Comparison of ENCODE assay signal across 16 cellular contexts in the genomic region with DNA sequence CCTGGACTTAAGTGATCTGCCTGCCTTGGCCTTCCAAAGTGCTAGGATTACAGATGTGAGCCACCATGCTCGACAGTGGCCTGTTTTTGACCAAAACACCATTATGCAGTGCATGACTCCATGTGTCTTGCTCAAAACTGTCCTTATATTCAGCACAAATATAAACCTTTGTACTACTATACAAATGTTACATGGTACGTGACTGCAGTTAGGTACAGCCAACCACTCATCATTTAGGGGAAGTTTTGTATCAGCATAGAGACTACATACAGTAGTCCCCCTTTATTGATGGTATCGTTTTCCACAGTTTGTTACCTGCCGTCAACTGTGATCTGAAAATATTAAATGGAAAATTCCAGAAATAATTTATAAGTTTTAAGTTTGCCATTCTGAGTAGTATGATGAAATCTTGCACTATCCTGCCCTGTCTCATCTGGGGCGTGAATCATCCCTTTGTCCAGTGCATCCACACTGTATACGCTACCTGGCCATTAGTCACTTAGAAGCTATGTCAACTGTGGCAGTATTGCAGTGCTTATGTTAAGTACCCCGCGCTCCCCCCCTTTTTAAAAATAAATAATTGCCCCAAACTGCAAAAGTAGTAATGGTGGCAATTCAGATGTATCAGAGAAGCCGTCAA. TPM values are rescaled to one million over a fixed set of nuclear protein-coding genes. Genes with fewer than 3 reads are reported as not detected.
A peak's percentile ranks its signal among the peaks of the same experiment; 100 is the strongest.
DNase-seq lines count a peak whose midpoint lies in the region; ATAC-seq, FAIRE-seq and TF ChIP-seq lines count a peak whose summit lies in the region.
"Had no signal": no experiment of that assay in that cellular context is flagged by ENCODE, and none has a peak within 500 bp of the region (broad histone marks: within the 10 kb centered on the region; RNA-seq: fewer than 3 reads in every experiment).

No MANE protein-coding gene starts in this region.

- no peak for TF ChIP-seq RAD21 in HepG2 (CRISPR knock-in tag; IDR thresholded peaks at IDR 0.05)

- in situ Hi-C loops in HepG2 (cut with HindIII; ENCODE audit: extremely low pct_ligation_motif_present, low pct_unique_long_range_greater_than_20kb), result no loop called here

- H3K4me3 Mint-ChIP-seq in T-helper 17 cell, result no peak overlapping the region
- H3K4me3 Mint-ChIP-seq: CD8-positive, alpha-beta memory T cell had no signal

- no peak; a peak in 1 of 4 replicates for TF ChIP-seq EP300 in HepG2 (IDR thresholded peaks at IDR 0.05; ENCODE audit: low read depth in 2 of 2, low read length in 2 of 2)
- no peak for TF ChIP-seq EP300 in HepG2 (CRISPR knock-in tag; IDR thresholded peaks at IDR 0.05; ENCODE audit: borderline replicate concordance)

- H3K27ac Mint-ChIP-seq in T-helper 17 cell, result peak overlapping the region; percentile 14
- H3K27ac Mint-ChIP-seq: CD8-positive, alpha-beta memory T cell had no signal

- FAIRE-seq in HepG2 (lab: Jason Lieb, UNC), result no peak
- FAIRE-seq in GM12892 (lab: Jason Lieb, UNC), result no peak

- peaks cover 5% of the 10 kb centered on the region for H3K36me3 Mint-ChIP-seq in T-helper 17 cell (ENCODE audit: low read depth)

- H3K4me1 ChIP-seq in HepG2 (ENCODE audit: insufficient read depth, low read length), result peaks cover 5% of the 10 kb centered on the region; the same call in 1 of the 2 replicates
- no peaks in the 10 kb centered on the region for H3K4me1 ChIP-seq in right lobe of liver
- H3K4me1 ChIP-seq in foreskin keratinocyte, result peaks cover 7% of the 10 kb centered on the region
- no peaks in the 10 kb centered on the region for H3K4me1 ChIP-seq in upper lobe of right lung
- H3K4me1 ChIP-seq: ascending aorta had no signal

- H3K36me3 ChIP-seq in HepG2 (replicated peaks in 1 of 2; ENCODE audit: control insufficient read depth in 1 of 2, insufficient read depth in 2 of 2, low read length in 2 of 2) (peaks cover 10 to 60% of the 10 kb centered on the region in 2 experiments), right lobe of liver (peaks cover 0 to 63% (median 19%) of the 10 kb centered on the region in 4 donors), upper lobe of right lung (peaks cover 78% of the 10 kb centered on the region)

- no peak overlapping the region for H3K27ac ChIP-seq in HepG2 (ENCODE audit: extremely low read length, insufficient read depth, low read length)
- no peak overlapping the region for H3K27ac ChIP-seq in right lobe of liver
- peak overlapping the region; percentile 59 for H3K27ac ChIP-seq in foreskin keratinocyte
- no peak overlapping the region for H3K27ac ChIP-seq in upper lobe of right lung
- H3K27ac ChIP-seq: ascending aorta, coronary artery, VCaP had no signal

- H3K4me3 ChIP-seq in HepG2 (replicated peaks in 1 of 3; ENCODE audit: insufficient read depth in 1 of 3, low read depth in 2 of 3, low read length in 3 of 3) (no peak overlapping the region), right lobe of liver (no peak overlapping the region), upper lobe of right lung (no peak overlapping the region)
- H3K4me3 ChIP-seq: ascending aorta, coronary artery, mucosa of descending colon had no signal

- H2AFZ ChIP-seq in HepG2 (ENCODE audit: low read length), result no peak overlapping the region

- no peaks in the 10 kb centered on the region for H4K20me1 ChIP-seq in HepG2 (ENCODE audit: insufficient read depth, low read length)

- H3K27me3 Mint-ChIP-seq in T-helper 17 cell, result no peaks in the 10 kb centered on the region
- H3K27me3 Mint-ChIP-seq: CD8-positive, alpha-beta memory T cell had no signal

- CTCF ChIA-PET in HepG2 (lab: Yijun Ruan, JAX; ENCODE audit: low intra/inter-chr PET ratio, low total read pairs), result no interaction called here

- no peaks in the 10 kb centered on the region for H3K9me3 ChIP-seq in HepG2 (ENCODE audit: low read length)
- H3K9me3 ChIP-seq in right lobe of liver, result no peaks in the 10 kb centered on the region
- no peaks in the 10 kb centered on the region for H3K9me3 ChIP-seq in T-helper 17 cell (ENCODE audit: control insufficient read depth, low read length, poor library complexity, severe bottlenecking)
- H3K9me3 ChIP-seq in upper lobe of right lung, result no peaks in the 10 kb centered on the region
- H3K9me3 ChIP-seq: ascending aorta, mucosa of descending colon had no signal

- H3K27me3 ChIP-seq in HepG2 (ENCODE audit: control insufficient read depth in 1 of 2, insufficient read depth in 2 of 2, low read length in 2 of 2), result no peaks in the 10 kb centered on the region
- H3K27me3 ChIP-seq in right lobe of liver, result no peaks in the 10 kb centered on the region
- no peaks in the 10 kb centered on the region for H3K27me3 ChIP-seq in foreskin keratinocyte
- H3K27me3 ChIP-seq in upper lobe of right lung, result no peaks in the 10 kb centered on the region
- H3K27me3 ChIP-seq: ascending aorta had no signal

- H3K79me2 ChIP-seq in HepG2 (ENCODE audit: insufficient read depth, low read length), result no peaks in the 10 kb centered on the region

- no TSS peak for BruUV-seq in HepG2 (replicated peaks; lab: Mats Ljungman, UMichigan)

- POLR2A ChIA-PET in HepG2 (lab: Yijun Ruan, JAX), result no interaction called here

- peaks cover 5% of the 10 kb centered on the region for H3K4me1 Mint-ChIP-seq in T-helper 17 cell
- H3K4me1 Mint-ChIP-seq: CD8-positive, alpha-beta memory T cell had no signal

- intact Hi-C loops in HepG2 (cut with micrococcal nuclease; ENCODE audit: unreplicated experiment), result no loop called here
- intact Hi-C loops in right lobe of liver (cut with DNase I), result no loop called here
- intact Hi-C loops in upper lobe of right lung (cut with DNase I), result no loop called here

- 0 out of 2 replicates have a peak overlapping the region, but pooled peaks have one; percentile 8 for H3K9ac ChIP-seq in HepG2 (ENCODE audit: insufficient read depth, low read depth, low read length)

- TF ChIP-seq POLR2A in HepG2 (IDR thresholded peaks at IDR 0.05; ENCODE audit: insufficient read depth in 1 of 2, low read depth in 2 of 2, low read length in 2 of 2), result no peak
- TF ChIP-seq POLR2A in right lobe of liver (IDR thresholded peaks at IDR 0.05), result no peak
- no peak for TF ChIP-seq POLR2A in GM12892 (IDR thresholded peaks at IDR 0.05; ENCODE audit: low read depth, low read length)

- ATAC-seq in HepG2, result peak; percentile 52; the same call in 1 of the 3 replicates
- no peak for ATAC-seq in right lobe of liver
- no peak for ATAC-seq in T-helper 17 cell
- peak; percentile 100 for ATAC-seq in foreskin keratinocyte
- peak; percentile 63 for ATAC-seq in upper lobe of right lung
- ATAC-seq: mucosa of descending colon had no signal

- no peak overlapping the region for H3K4me2 ChIP-seq in HepG2 (ENCODE audit: low read depth, low read length)

- TF ChIP-seq CTCF in HepG2 (CRISPR knock-in tag; IDR thresholded peaks at IDR 0.05) (no peak), right lobe of liver (IDR thresholded peaks at IDR 0.05) (no peak), foreskin keratinocyte (conservative IDR thresholded peaks at IDR 0.05) (no peak), upper lobe of right lung (IDR thresholded peaks at IDR 0.05) (no peak)

- peak; percentile 54 for DNase-seq in HepG2 (ENCODE audit: low spot score)
- no peak for DNase-seq in right lobe of liver
- DNase-seq in T-helper 17 cell, result no peak
- peak; percentile 79 to 88 for DNase-seq in foreskin keratinocyte
- DNase-seq in upper lobe of right lung, result no peak
- no peak for DNase-seq in MV-4-11 (lab: John Stamatoyannopoulos, UW)
- DNase-seq in GM12892 (ENCODE audit: insufficient read length), result no peak
- no peak for DNase-seq in T-helper 2 cell
- DNase-seq: activated CD8-positive, alpha-beta memory T cell treated with anti-CD3 and anti-CD28 coated beads for 24 hours; activated effector memory CD4-positive, alpha-beta T cell treated with Interleukin-2 at 50 U/mL for 16 hours; CD8-positive, alpha-beta memory T cell; mucosa of descending colon; NCI-H2029 had no signal

- 84% methylated on average over 9 of the region's 9 CpGs for WGBS in HepG2 (ENCODE audit: low lambda C conversion rate)
- 77% methylated on average over 9 of the region's 9 CpGs for WGBS in right lobe of liver (ENCODE audit: insufficient coverage, low coverage, low lambda C conversion rate, missing lambda C conversion rate)

RNA-seq across cellular contexts. Expression of gene ZNF282, which starts 23.3 kb away (rescaled TPM):
- 19.3 and 20.9 TPM in 2 replicates for total RNA-seq in HepG2 (2016; rRNA removed; fragmentation: Illumina TruSeq; extraction: Trizol)
- 2.7 and 2.9 TPM in 2 replicates for total RNA-seq in HepG2 (2016; cell fraction: cytosol; rRNA removed; fragmentation: Illumina TruSeq; extraction: Trizol; ENCODE audit: low read depth)
- 15.5 and 23.4 TPM in 2 replicates for total RNA-seq in HepG2 (2016; cell fraction: insoluble cytoplasmic fraction; rRNA removed; fragmentation: Illumina TruSeq; extraction: Trizol)
- total RNA-seq in HepG2 (2016; cell fraction: membrane; rRNA removed; fragmentation: Illumina TruSeq; extraction: Trizol), result 7.4 and 7.5 TPM in 2 replicates
- 14.8 and 18.0 TPM in 2 replicates for total RNA-seq in HepG2 (2016; cell fraction: nucleus; rRNA removed; fragmentation: Illumina TruSeq; extraction: Trizol)
- polyA plus RNA-seq in HepG2 (2011; rRNA removed), result 9.1 and 12.5 TPM in 2 replicates
- polyA plus RNA-seq in HepG2 (2011; cell fraction: cytosol; rRNA removed), result 8.6 and 11.7 TPM in 2 replicates
- polyA plus RNA-seq in HepG2 (2011; cell fraction: nucleus; rRNA removed), result 18.1 and 20.6 TPM in 2 replicates
- polyA plus RNA-seq in HepG2 (2012), result 12.3 and 12.4 TPM in 2 replicates
- 1.3 and 1.6 TPM in 2 replicates for polyA plus RNA-seq in HepG2 (2016; cell fraction: cytosol; fragmentation: Illumina TruSeq; extraction: Trizol; ENCODE audit: low read depth)
- 12.4 and 15.3 TPM in 2 replicates for polyA plus RNA-seq in HepG2 (2016; cell fraction: insoluble cytoplasmic fraction; fragmentation: Illumina TruSeq; extraction: Trizol; ENCODE audit: low read depth)
- polyA plus RNA-seq in HepG2 (2016; cell fraction: membrane; fragmentation: Illumina TruSeq; extraction: Trizol; ENCODE audit: low read depth), result 2.8 and 3.9 TPM in 2 replicates
- 16.8 and 26.8 TPM in 2 replicates for polyA plus RNA-seq in HepG2 (2016; cell fraction: nucleus; fragmentation: Illumina TruSeq; extraction: Trizol; ENCODE audit: insufficient read depth, low read depth)
- 25.0 and 32.5 TPM in 2 replicates for polyA minus RNA-seq in HepG2 (2011; rRNA and poly(A)+ RNA removed; ENCODE audit: low replicate concordance)
- 13.9 and 18.6 TPM in 2 replicates for polyA minus RNA-seq in HepG2 (2011; cell fraction: cytosol; rRNA and poly(A)+ RNA removed)
- 38.4 and 52.6 TPM in 2 replicates for polyA minus RNA-seq in HepG2 (2011; cell fraction: nucleus; rRNA and poly(A)+ RNA removed)
- total RNA-seq in right lobe of liver, result 10 to 100 TPM in 3 of 6 experiments, 1 to 10 TPM in 3; 7.1 to 13.2 (median 10.0) TPM
- 10 to 100 TPM; 14.6 to 24.4 TPM for total RNA-seq in T-helper 17 cell
- total RNA-seq in foreskin keratinocyte, result 25.4 and 30.7 TPM in 2 replicates
- polyA plus RNA-seq in foreskin keratinocyte, result 19.2 and 20.9 TPM in 2 replicates
- 23.3 TPM for total RNA-seq in upper lobe of right lung
- 5.3 TPM for polyA plus RNA-seq in GM12892 (2012; ENCODE audit: missing spikeins)

RNA-seq across cellular contexts. Expression of gene ZNF398, which starts 24.8 kb away (rescaled TPM):
- total RNA-seq in HepG2 (2016; rRNA removed; fragmentation: Illumina TruSeq; extraction: Trizol), result 8.9 and 10.4 TPM in 2 replicates
- 14.2 and 15.4 TPM in 2 replicates for total RNA-seq in HepG2 (2016; cell fraction: cytosol; rRNA removed; fragmentation: Illumina TruSeq; extraction: Trizol; ENCODE audit: low read depth)
- 8.5 and 9.2 TPM in 2 replicates for total RNA-seq in HepG2 (2016; cell fraction: insoluble cytoplasmic fraction; rRNA removed; fragmentation: Illumina TruSeq; extraction: Trizol)
- total RNA-seq in HepG2 (2016; cell fraction: membrane; rRNA removed; fragmentation: Illumina TruSeq; extraction: Trizol), result 6.4 and 7.2 TPM in 2 replicates
- 10.8 and 11.7 TPM in 2 replicates for total RNA-seq in HepG2 (2016; cell fraction: nucleus; rRNA removed; fragmentation: Illumina TruSeq; extraction: Trizol)
- polyA plus RNA-seq in HepG2 (2011; rRNA removed), result 3.0 and 3.4 TPM in 2 replicates
- 1.4 and 1.9 TPM in 2 replicates for polyA plus RNA-seq in HepG2 (2011; cell fraction: cytosol; rRNA removed)
- polyA plus RNA-seq in HepG2 (2011; cell fraction: nucleus; rRNA removed), result 5.8 and 7.1 TPM in 2 replicates
- polyA plus RNA-seq in HepG2 (2012), result 3.2 and 3.4 TPM in 2 replicates
- 0.38 and 0.57 TPM in 2 replicates for polyA plus RNA-seq in HepG2 (2016; cell fraction: cytosol; fragmentation: Illumina TruSeq; extraction: Trizol; ENCODE audit: low read depth)
- 5.1 and 6.1 TPM in 2 replicates for polyA plus RNA-seq in HepG2 (2016; cell fraction: insoluble cytoplasmic fraction; fragmentation: Illumina TruSeq; extraction: Trizol; ENCODE audit: low read depth)
- polyA plus RNA-seq in HepG2 (2016; cell fraction: membrane; fragmentation: Illumina TruSeq; extraction: Trizol; ENCODE audit: low read depth), result 1.7 and 1.9 TPM in 2 replicates
- 7.1 and 7.4 TPM in 2 replicates for polyA plus RNA-seq in HepG2 (2016; cell fraction: nucleus; fragmentation: Illumina TruSeq; extraction: Trizol; ENCODE audit: insufficient read depth, low read depth)
- polyA minus RNA-seq in HepG2 (2011; rRNA and poly(A)+ RNA removed; ENCODE audit: low replicate concordance), result 23.8 and 53.0 TPM in 2 replicates
- polyA minus RNA-seq in HepG2 (2011; cell fraction: cytosol; rRNA and poly(A)+ RNA removed), result 4.0 and 5.1 TPM in 2 replicates
- 17.5 and 21.4 TPM in 2 replicates for polyA minus RNA-seq in HepG2 (2011; cell fraction: nucleus; rRNA and poly(A)+ RNA removed)
- 1 to 10 TPM; 5.3 to 7.9 (median 6.2) TPM for total RNA-seq in right lobe of liver
- total RNA-seq in T-helper 17 cell, result 10 to 100 TPM; 17.2 to 19.7 TPM
- total RNA-seq in foreskin keratinocyte, result 15.4 and 15.7 TPM in 2 replicates
- polyA plus RNA-seq in foreskin keratinocyte, result 4.0 and 4.2 TPM in 2 replicates
- total RNA-seq in upper lobe of right lung, result 14.5 TPM
- polyA plus RNA-seq in GM12892 (2012; ENCODE audit: missing spikeins), result 4.4 TPM

RNA-seq across cellular contexts. Expression of gene ZNF425, which starts 45.9 kb away (rescaled TPM):
- total RNA-seq in HepG2 (2016; rRNA removed; fragmentation: Illumina TruSeq; extraction: Trizol), result 0.97 and 1.1 TPM in 2 replicates
- total RNA-seq in HepG2 (2016; cell fraction: cytosol; rRNA removed; fragmentation: Illumina TruSeq; extraction: Trizol; ENCODE audit: low read depth), result 0.09 and 0.61 TPM in 2 replicates
- total RNA-seq in HepG2 (2016; cell fraction: insoluble cytoplasmic fraction; rRNA removed; fragmentation: Illumina TruSeq; extraction: Trizol), result 0.82 and 1.1 TPM in 2 replicates
- 0.24 and 0.49 TPM in 2 replicates for total RNA-seq in HepG2 (2016; cell fraction: membrane; rRNA removed; fragmentation: Illumina TruSeq; extraction: Trizol)
- total RNA-seq in HepG2 (2016; cell fraction: nucleus; rRNA removed; fragmentation: Illumina TruSeq; extraction: Trizol), result 0.43 and 0.53 TPM in 2 replicates
- polyA plus RNA-seq in HepG2 (2011; rRNA removed), result 0.51 and 0.55 TPM in 2 replicates
- 0.51 and 0.69 TPM in 2 replicates for polyA plus RNA-seq in HepG2 (2011; cell fraction: cytosol; rRNA removed)
- 0.42 and 0.66 TPM in 2 replicates for polyA plus RNA-seq in HepG2 (2011; cell fraction: nucleus; rRNA removed)
- polyA plus RNA-seq in HepG2 (2012), result 0.97 and 1.6 TPM in 2 replicates
- polyA plus RNA-seq in HepG2 (2016; cell fraction: cytosol; fragmentation: Illumina TruSeq; extraction: Trizol; ENCODE audit: low read depth), result 0.28 TPM in 1 of 2 replicates, not detected in the other
- polyA plus RNA-seq in HepG2 (2016; cell fraction: insoluble cytoplasmic fraction; fragmentation: Illumina TruSeq; extraction: Trizol; ENCODE audit: low read depth), result 0.74 and 1.1 TPM in 2 replicates
- polyA plus RNA-seq in HepG2 (2016; cell fraction: membrane; fragmentation: Illumina TruSeq; extraction: Trizol; ENCODE audit: low read depth), result 0.17 and 0.31 TPM in 2 replicates
- 0.93 and 1.4 TPM in 2 replicates for polyA plus RNA-seq in HepG2 (2016; cell fraction: nucleus; fragmentation: Illumina TruSeq; extraction: Trizol; ENCODE audit: insufficient read depth, low read depth)
- 0.16 and 1.4 TPM in 2 replicates for polyA minus RNA-seq in HepG2 (2011; rRNA and poly(A)+ RNA removed; ENCODE audit: low replicate concordance)
- 0.62 and 1.7 TPM in 2 replicates for polyA minus RNA-seq in HepG2 (2011; cell fraction: cytosol; rRNA and poly(A)+ RNA removed)
- polyA minus RNA-seq in HepG2 (2011; cell fraction: nucleus; rRNA and poly(A)+ RNA removed), result 0.77 and 1.2 TPM in 2 replicates
- 1 to 10 TPM in 1 of 6 experiments, under 1 TPM in 5; 0.06 to 1.4 (median 0.44) TPM for total RNA-seq in right lobe of liver
- under 1 TPM; 0.23 to 0.87 TPM for total RNA-seq in T-helper 17 cell
- 1.7 and 3.0 TPM in 2 replicates for total RNA-seq in foreskin keratinocyte
- polyA plus RNA-seq in foreskin keratinocyte, result 0.95 and 1.1 TPM in 2 replicates
- total RNA-seq in upper lobe of right lung, result 1.4 TPM
- polyA plus RNA-seq in GM12892 (2012; ENCODE audit: missing spikeins), result 0.49 TPM
- total RNA-seq: ascending aorta had no signal

Comparison
In these comparisons a context has a peak if more than half of its experiments do, and no peak if none do; other contexts are left out.
1. ATAC-seq: peak in HepG2 (single experiment), foreskin keratinocyte (single experiment) and upper lobe of right lung (single experiment); none in right lobe of liver (0 of 4) and T-helper 17 cell (single experiment).
2. DNase-seq: peak in HepG2 (single experiment) and foreskin keratinocyte (2 of 2); none in right lobe of liver (0 of 3), T-helper 17 cell (0 of 3), upper lobe of right lung (single experiment), MV-4-11 (single experiment), GM12892 (single experiment) and T-helper 2 cell (0 of 5).